ENCODE assay signal across 12 cellular contexts in the genomic region with DNA sequence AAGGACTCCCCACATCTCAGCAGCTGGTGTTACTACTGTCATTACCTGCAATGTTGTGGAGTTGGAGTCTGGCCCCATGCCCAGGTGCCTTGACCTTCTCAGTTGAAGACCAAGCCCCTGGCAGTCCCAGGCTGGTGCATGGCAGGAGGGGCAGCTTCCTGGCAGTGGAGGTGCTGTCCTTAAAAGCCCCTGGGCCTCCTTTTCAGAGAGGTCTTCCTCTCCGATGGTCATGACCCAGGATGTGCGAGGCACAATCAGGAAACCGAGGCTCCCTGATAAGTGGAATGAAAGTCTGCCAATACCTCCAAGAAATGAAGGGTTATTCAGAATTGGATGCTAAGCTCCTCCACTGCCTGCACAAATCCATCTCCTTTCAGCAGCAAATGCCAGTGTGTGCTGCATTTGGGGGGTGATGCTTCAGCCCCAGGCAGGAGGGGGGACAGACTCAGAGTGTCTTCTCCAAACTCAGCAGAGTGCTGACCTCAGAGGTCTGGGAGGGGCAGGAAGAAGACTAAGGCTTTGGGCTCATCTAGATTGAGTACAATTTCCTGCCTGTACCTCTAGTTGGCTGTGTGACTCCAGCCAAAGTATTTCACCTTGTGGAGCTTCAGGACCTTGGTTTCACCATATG.
DNase-seq lines count a peak whose midpoint lies in the region; ATAC-seq and TF ChIP-seq lines count a peak whose summit lies in the region.
"Had no signal": no experiment of that assay in that cellular context is flagged by ENCODE, and none has a peak within 500 bp of the region (broad histone marks: within the 10 kb centered on the region; RNA-seq: fewer than 3 reads in every experiment).

No MANE protein-coding gene starts in this region.

- H3K27me3 Mint-ChIP-seq in activated T-cell treated with anti-CD3 and anti-CD28 coated beads, Interleukin-2, amount 50 U/mL, for 24 hours, result peaks cover 2% of the 10 kb centered on the region

- peak; percentile 32 to 38 for DNase-seq in activated T-cell treated with anti-CD3 and anti-CD28 coated beads, Interleukin-2, amount 50 U/mL, for 48 hours
- no peak for DNase-seq in activated T-cell treated with anti-CD3 and anti-CD28 coated beads, Interleukin-2, amount 50 U/mL, for 24 hours
- peak; percentile 15 for DNase-seq in activated T-helper 1 cell treated with Interleukin-2 at 50 U/mL for 16 hours (ENCODE audit: low read depth)
- peak; percentile 65 for DNase-seq in posterior vena cava (ENCODE audit: low spot score)
- DNase-seq in esophagus squamous epithelium (lab: John Stamatoyannopoulos, UW), result no peak
- DNase-seq: activated T-cell treated with anti-CD3 and anti-CD28 coated beads for 4 hours, heart left ventricle, NCI-H226 had no signal

- no peaks in the 10 kb centered on the region for H3K9me3 ChIP-seq in esophagus squamous epithelium
- H3K9me3 ChIP-seq: heart left ventricle had no signal

- no peaks in the 10 kb centered on the region for H3K9me3 Mint-ChIP-seq in activated T-cell treated with anti-CD3 and anti-CD28 coated beads, Interleukin-2, amount 50 U/mL, for 24 hours

- H3K4me1 Mint-ChIP-seq in activated T-cell treated with anti-CD3 and anti-CD28 coated beads, Interleukin-2, amount 50 U/mL, for 24 hours (ENCODE audit: low read depth), result peaks cover 62% of the 10 kb centered on the region

- no peaks in the 10 kb centered on the region for H3K36me3 Mint-ChIP-seq in activated T-cell treated with anti-CD3 and anti-CD28 coated beads, Interleukin-2, amount 50 U/mL, for 24 hours (ENCODE audit: low read depth)

- TF ChIP-seq CTCF in esophagus squamous epithelium (IDR thresholded peaks at IDR 0.05), result no peak

- no peak overlapping the region for H3K4me3 Mint-ChIP-seq in activated T-cell treated with anti-CD3 and anti-CD28 coated beads, Interleukin-2, amount 50 U/mL, for 24 hours

- H3K36me3 ChIP-seq in esophagus squamous epithelium, result peaks cover 0 to 23% (median 0%) of the 10 kb centered on the region in 3 donors

- no peak overlapping the region for H3K4me3 ChIP-seq in esophagus squamous epithelium
- H3K4me3 ChIP-seq: heart left ventricle had no signal

- no peak for TF ChIP-seq POLR2A in esophagus squamous epithelium (IDR thresholded peaks at IDR 0.05)

- intact Hi-C loops in posterior vena cava (cut with DNase I), result no loop called here
- intact Hi-C loops in esophagus squamous epithelium (cut with DNase I), result no loop called here

- no peaks in the 10 kb centered on the region for H3K27me3 ChIP-seq in esophagus squamous epithelium
- H3K27me3 ChIP-seq: heart left ventricle had no signal

- 63% methylated on average over 3 of the region's 3 CpGs; no CpG with 5 or more reads in 1 of the 2 donors for WGBS in esophagus squamous epithelium, 2 donors

- H3K4me1 ChIP-seq in esophagus squamous epithelium, result peaks cover 24 to 78% (median 72%) of the 10 kb centered on the region in 3 donors

- ATAC-seq in HG02943 (IDR thresholded peaks at IDR 0.05; ENCODE audit: low read depth, unreplicated experiment) (peak; percentile 15), HG03460 (IDR thresholded peaks at IDR 0.05; ENCODE audit: unreplicated experiment) (no peak), HG03571 (IDR thresholded peaks at IDR 0.05; ENCODE audit: unreplicated experiment) (no peak)
- ATAC-seq: HCT116 had no signal

- no peak overlapping the region for H3K27ac Mint-ChIP-seq in activated T-cell treated with anti-CD3 and anti-CD28 coated beads, Interleukin-2, amount 50 U/mL, for 24 hours

- H3K27ac ChIP-seq in esophagus squamous epithelium, result peak overlapping the region in 1 of 4 donors; percentile 7

Comparison
In these comparisons a context has a peak if more than half of its experiments do, and no peak if none do; other contexts are left out.
1. DNase-seq: peak in activated T-cell treated with anti-CD3 and anti-CD28 coated beads, Interleukin-2, amount 50 U/mL, for 48 hours (2 of 2), activated T-helper 1 cell treated with Interleukin-2 at 50 U/mL for 16 hours (single experiment) and posterior vena cava (single experiment); none in activated T-cell treated with anti-CD3 and anti-CD28 coated beads, Interleukin-2, amount 50 U/mL, for 24 hours (single experiment) and esophagus squamous epithelium (single experiment).